Comparison of ENCODE assay signal across 7 cellular contexts in the genomic region with DNA sequence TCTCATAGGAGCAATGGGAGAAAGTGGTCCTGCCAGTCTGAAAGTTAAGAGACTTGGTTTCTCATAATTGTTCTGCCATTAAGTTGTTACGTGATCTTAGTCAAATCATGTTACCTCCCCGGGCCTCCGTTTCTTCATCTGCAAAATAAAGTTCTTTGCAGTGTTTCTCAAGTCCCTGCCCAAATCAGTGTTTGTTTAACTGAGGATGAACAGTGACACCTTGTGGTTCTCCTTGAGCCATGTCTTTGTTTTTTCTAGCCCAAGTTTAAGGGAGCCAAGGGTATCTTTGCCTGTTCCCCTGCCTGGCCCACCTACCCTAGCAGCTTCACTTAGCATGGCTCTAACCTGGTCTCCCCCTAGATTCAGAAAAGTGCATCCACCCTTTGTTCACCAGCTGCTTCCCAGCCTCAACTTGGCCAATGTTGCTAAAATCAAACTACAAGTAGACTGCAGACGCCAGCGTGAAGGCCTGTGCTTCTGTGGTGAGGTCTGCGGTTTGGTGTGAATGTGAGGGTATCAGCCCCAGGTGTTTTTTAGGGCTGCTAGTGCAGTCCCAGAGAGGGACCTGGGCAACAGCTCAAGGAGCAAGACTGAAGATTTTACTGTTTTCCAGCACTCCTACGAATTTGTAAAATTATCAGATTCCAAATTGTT. TPM values are rescaled to one million over a fixed set of nuclear protein-coding genes. Genes with fewer than 3 reads are reported as not detected.
A peak's percentile ranks its signal among the peaks of the same experiment; 100 is the strongest.
DNase-seq lines count a peak whose midpoint lies in the region; ATAC-seq, FAIRE-seq and TF ChIP-seq lines count a peak whose summit lies in the region.

No MANE protein-coding gene starts in this region.

- no peak overlapping the region for H3K4me2 ChIP-seq in H1 (ENCODE audit: insufficient read depth in 1 of 2, low read depth in 2 of 2, low read length in 2 of 2)

- no peak overlapping the region for H2AK5ac ChIP-seq in H1 (ENCODE audit: low read depth, low read length)

- no peak overlapping the region for H4K5ac ChIP-seq in H1 (ENCODE audit: insufficient read length, low read depth, low read length)

- H3K9ac ChIP-seq in H1 (replicated peaks in 1 of 4; ENCODE audit: extremely low read depth in 1 of 4, low read depth in 3 of 4, low read length in 3 of 4): no peak overlapping the region

- no peak overlapping the region for H4K8ac ChIP-seq in H1 (ENCODE audit: extremely low read depth, insufficient read depth, low read length)

- BruUV-seq in Panc1 (replicated peaks; lab: Mats Ljungman, UMichigan): no TSS peak

- peak overlapping the region; percentile 67 for H4K91ac ChIP-seq in H1 (replicated peaks; ENCODE audit: insufficient read length, low read length)

- H3K79me1 ChIP-seq in H1 (ENCODE audit: low read depth, low read length): no peaks in the 10 kb centered on the region

- in situ Hi-C loops in Panc1 (cut with HindIII; ENCODE audit: low pct_unique_long_range_greater_than_20kb, low sequenced_read_pairs): no loop called here

- H2AFZ ChIP-seq in H1 (ENCODE audit: low read length): peak overlapping the region; percentile 18; the same call in 1 of the 2 replicates

- no peak overlapping the region for H2BK120ac ChIP-seq in H1 (replicated peaks; ENCODE audit: low read depth, low read length)

- no peaks in the 10 kb centered on the region for H3K9me3 ChIP-seq in Panc1 (ENCODE audit: control insufficient read depth, insufficient read depth, low read depth, low read length)
- H3K9me3 ChIP-seq in H1 (ENCODE audit: insufficient read depth in 2 of 2, low read depth in 1 of 2, low read length in 1 of 2): no peaks in the 10 kb centered on the region
- 0 out of 2 replicates have a peak, but pooled peaks cover 3% of the 10 kb centered on the region for H3K9me3 ChIP-seq in MG63

- TF ChIP-seq EP300 in H1 (IDR thresholded peaks at IDR 0.05; ENCODE audit: borderline replicate concordance in 1 of 2, low read depth in 2 of 2, low read length in 2 of 2): no peak

- no peak overlapping the region for H3K56ac ChIP-seq in H1 (replicated peaks; ENCODE audit: insufficient read length, low read depth, low read length)

- 65% methylated on average over 7 of the region's 7 CpGs; no CpG with 5 or more reads in 1 of the 2 experiments for WGBS in H1 (ENCODE audit: extremely low coverage in 1 of 2, insufficient coverage in 1 of 2, insufficient read length in 1 of 2, insufficient replicate concordance in 2 of 2, low coverage in 1 of 2, low lambda C conversion rate in 2 of 2, missing lambda C conversion rate in 1 of 2), 2 experiments

- intact Hi-C loops in Panc1 (cut with micrococcal nuclease; ENCODE audit: unreplicated experiment): loop anchor here (1.0 to 10.0 kb wide), 4 partner anchors 49 to 545 kb away; partner anchors contain the start of gene CCDC81

- TF ChIP-seq CTCF in Panc1 (IDR thresholded peaks at IDR 0.05) (peak; percentile 84), H1 (IDR thresholded peaks at IDR 0.05; ENCODE audit: control extremely low read depth in 1 of 3, insufficient read depth in 1 of 3, low read depth in 1 of 3, low read length in 3 of 3) (peak in 2 of 3 experiments; percentile 79 to 87; a peak in 3 of 4 replicates)

- FAIRE-seq in H1 (lab: Jason Lieb, UNC): peak; percentile 99

- no peak overlapping the region for H2BK15ac ChIP-seq in H1 (ENCODE audit: low read length)

- TF ChIP-seq RAD21 in H1 (IDR thresholded peaks at IDR 0.05 in 1 of 2, conservative IDR thresholded peaks at IDR 0.05 in 1 of 2; ENCODE audit: low read depth in 2 of 2, low read length in 2 of 2): peak; percentile 89 to 91

- H3K4ac ChIP-seq in H1 (replicated peaks; ENCODE audit: insufficient read length, low read depth, low read length): no peak overlapping the region

- H3K4me1 ChIP-seq in Panc1 (ENCODE audit: control insufficient read depth, insufficient read depth, low read length) (peaks cover 10% of the 10 kb centered on the region), H1 (replicated peaks in 1 of 4; ENCODE audit: control insufficient read depth in 3 of 4, insufficient read depth in 4 of 4, low read length in 3 of 4) (peaks cover 0 to 10% (median 3%) of the 10 kb centered on the region in 4 experiments; a peak in 4 of 7 replicates)

- H3K4me3 ChIP-seq in Panc1 (ENCODE audit: low read depth in 2 of 2, low read length in 2 of 2) (no peak overlapping the region), H1 (ENCODE audit: extremely low read depth in 1 of 4, insufficient read depth in 2 of 4, low read depth in 3 of 4, low read length in 4 of 4) (no peak overlapping the region), MG63 (no peak overlapping the region)

- H3K23me2 ChIP-seq in H1 (ENCODE audit: low read depth, low read length): no peaks in the 10 kb centered on the region

- H2BK20ac ChIP-seq in H1 (ENCODE audit: low read length): no peak overlapping the region

- H3K23ac ChIP-seq in H1 (ENCODE audit: insufficient read length): no peak overlapping the region

- peak; percentile 62 for DNase-seq in GM03348 (ENCODE audit: low spot score)
- DNase-seq in Panc1 (ENCODE audit: low read depth, low spot score): no peak
- no peak for DNase-seq in H1 (ENCODE audit: low read depth in 1 of 2, low spot score in 2 of 2)
- peak; percentile 63 for DNase-seq in medulla oblongata (ENCODE audit: extremely low spot score)
- DNase-seq in MG63: no peak
- no peak for DNase-seq in mesenteric fat pad (ENCODE audit: low spot score)

- H3K36me3 ChIP-seq in Panc1 (ENCODE audit: control insufficient read depth, insufficient read depth, low read length) (no peaks in the 10 kb centered on the region), H1 (ENCODE audit: control insufficient read depth in 2 of 4, insufficient read depth in 4 of 4, low read length in 3 of 4) (no peaks in the 10 kb centered on the region), MG63 (no peaks in the 10 kb centered on the region)

- no peak overlapping the region for H2BK12ac ChIP-seq in H1 (ENCODE audit: low read depth, low read length)

- no peak overlapping the region for H3K27ac ChIP-seq in Panc1 (ENCODE audit: low read length)
- H3K27ac ChIP-seq in H1 (ENCODE audit: low read depth, low read length): no peak overlapping the region

- no peaks in the 10 kb centered on the region for H4K20me1 ChIP-seq in H1 (replicated peaks in 1 of 2; ENCODE audit: control insufficient read depth in 1 of 2, insufficient read depth in 2 of 2, low read length in 2 of 2)

- ATAC-seq in HG02798 (IDR thresholded peaks at IDR 0.05; ENCODE audit: poor library complexity, unreplicated experiment) (peak; percentile 50), Panc1 (peak; percentile 72)

- TF ChIP-seq POLR2A in H1 (IDR thresholded peaks at IDR 0.05; ENCODE audit: control extremely low read depth in 1 of 2, low read depth in 2 of 2, low read length in 2 of 2): no peak

- H2BK5ac ChIP-seq in H1 (ENCODE audit: low read depth, low read length): no peak overlapping the region

- H3K79me2 ChIP-seq in H1 (ENCODE audit: control insufficient read depth in 1 of 2, insufficient read depth in 2 of 2, low read length in 2 of 2): no peaks in the 10 kb centered on the region

- CTCF ChIA-PET in Panc1 (lab: Charles Lee): interaction anchor here (1.5 kb wide), 1 partner anchor 49 kb away, joined by 6 read pairs; no protein-coding TSS in a partner anchor
- CTCF ChIA-PET in H1 (lab: Charles Lee; ENCODE audit: partially characterized antibody): interaction anchor here (0.6 to 9.8 kb wide), 16 partner anchors 9 to 466 kb away, joined by 3 to 152 read pairs (median 4); partner anchors contain the start of gene PRSS23

- POLR2A ChIA-PET in Panc1 (lab: Charles Lee): no interaction called here
- POLR2A ChIA-PET in H1 (lab: Charles Lee; ENCODE audit: partially characterized antibody): no interaction called here

- no peak overlapping the region for H3K18ac ChIP-seq in H1 (ENCODE audit: extremely low read depth, low read length)

- H3K27me3 ChIP-seq in Panc1 (ENCODE audit: control insufficient read depth, insufficient read depth, low read length) (no peaks in the 10 kb centered on the region), H1 (replicated peaks in 1 of 4; ENCODE audit: control insufficient read depth in 3 of 4, extremely low read depth in 1 of 4, insufficient read depth in 3 of 4, low read length in 3 of 4) (no peaks in the 10 kb centered on the region), MG63 (no peaks in the 10 kb centered on the region)

- no peak overlapping the region for H3K14ac ChIP-seq in H1 (ENCODE audit: insufficient read length)

TF ChIP-seq in H1, 55 proteins besides CTCF, POLR2A, EP300 and RAD21 (continues in another document):
- no peak for TF ChIP-seq CBX5 (IDR thresholded peaks at IDR 0.05; ENCODE audit: low read depth, low read length)

RNA-seq across cellular contexts. Expression of gene FZD4, which starts 35.5 kb away (rescaled TPM):
- total RNA-seq in Panc1 (2021; ENCODE audit: unreplicated experiment) (11.1 TPM), mesenteric fat pad (295 TPM)
- polyA plus RNA-seq in Panc1 (2012; ENCODE audit: insufficient read length): 4.7 TPM
- 6.8 and 7.1 TPM in 2 replicates for total RNA-seq in H1 (2021; fragmentation: NEBNext Ultra II Directional; extraction: Animal tissue kit (Norgen Biotek cat#: 25700))
- polyA plus RNA-seq in H1 (2011; rRNA removed): 3.0 and 3.1 TPM in 2 replicates
- polyA plus RNA-seq in H1 (2011; cell fraction: cytosol; rRNA removed): 3.3 TPM
- 2.1 TPM for polyA plus RNA-seq in H1 (2011; cell fraction: nucleus; rRNA removed)
- polyA plus RNA-seq in H1 (2012, experiment 1 of 2): 2.5 to 3.6 TPM (median 3.0 TPM) in 4 replicates
- polyA plus RNA-seq in H1 (2012, experiment 2 of 2): 0.35 TPM
- polyA plus RNA-seq in H1 (2013, experiment 1 of 2): 6.1 TPM
- 6.4 TPM for polyA plus RNA-seq in H1 (2013, experiment 2 of 2)
- 6.1 and 6.8 TPM in 2 replicates for polyA minus RNA-seq in H1 (2011; rRNA and poly(A)+ RNA removed)
- polyA minus RNA-seq in H1 (2011; cell fraction: cytosol; rRNA and poly(A)+ RNA removed): 3.4 TPM
- 5.1 TPM for polyA minus RNA-seq in H1 (2011; cell fraction: nucleus; rRNA and poly(A)+ RNA removed)
- 0.16 and 0.99 TPM in 2 replicates for total RNA-seq in MG63 (2014; rRNA removed; shearing (Covaris generic); ENCODE audit: low replicate concordance)

Comparison
In these comparisons a context has a peak if more than half of its experiments do, and no peak if none do; other contexts are left out.
1. DNase-seq: peak in GM03348 (single experiment) and medulla oblongata (single experiment); none in Panc1 (single experiment), H1 (0 of 2), MG63 (single experiment) and mesenteric fat pad (single experiment).
2. RNA of gene FZD4, which starts 35.5 kb away (total RNA-seq): 295 TPM in mesenteric fat pad (single experiment); 11.1 TPM in Panc1 (single experiment), 6.8 to 7.1 TPM in H1 and 0.16 to 0.99 TPM in MG63; every median in the first group is over 10 times any median in the second.